Comparison of ENCODE assay signal across 16 cellular contexts in genomic region chr22:36561291-36561811, GRCh38. TPM values are rescaled to one million over a fixed set of nuclear protein-coding genes. Genes with fewer than 3 reads are reported as not detected.
A peak's percentile ranks its signal among the peaks of the same experiment; 100 is the strongest.
DNase-seq lines count a peak whose midpoint lies in the region; TF ChIP-seq lines count a peak whose summit lies in the region.
"Had no signal": no experiment of that assay in that cellular context is flagged by ENCODE, and none has a peak within 500 bp of the region (broad histone marks: within the 10 kb centered on the region; RNA-seq: fewer than 3 reads in every experiment).

No MANE protein-coding gene starts in this region.

- H3K36me3 Mint-ChIP-seq in endodermal cell (ENCODE audit: low read depth), result no peaks in the 10 kb centered on the region
- H3K36me3 Mint-ChIP-seq: CD14-positive monocyte; CD4-positive, alpha-beta memory T cell had no signal

- BruUV-seq in PC-9 (replicated peaks; lab: Mats Ljungman, UMichigan), result no TSS peak

- TF ChIP-seq EP300 in stomach (IDR thresholded peaks at IDR 0.05), result no peak

- in situ Hi-C loops in GM23248 (cut with MboI), result no loop called here

- no peaks in the 10 kb centered on the region for H3K9me2 ChIP-seq in GM23248 (ENCODE audit: insufficient read depth)
- no peaks in the 10 kb centered on the region for H3K9me2 ChIP-seq in PC-9 (ENCODE audit: insufficient read depth)

- no peaks in the 10 kb centered on the region for H3K9me3 ChIP-seq in GM23248 (ENCODE audit: low read depth)
- no peaks in the 10 kb centered on the region for H3K9me3 ChIP-seq in HUES64 (ENCODE audit: insufficient read depth, low read depth, low read length)
- no peaks in the 10 kb centered on the region for H3K9me3 ChIP-seq in endodermal cell (ENCODE audit: control insufficient read depth, low read length)
- no peaks in the 10 kb centered on the region for H3K9me3 ChIP-seq in PC-9 (ENCODE audit: insufficient read depth, low read depth)
- no peaks in the 10 kb centered on the region for H3K9me3 ChIP-seq in stomach
- H3K9me3 ChIP-seq: BE2C had no signal

- H3K4me3 ChIP-seq in GM23248 (no peak overlapping the region), HUES64 (ENCODE audit: low read length) (no peak overlapping the region), endodermal cell (ENCODE audit: low read length) (no peak overlapping the region), lower leg skin (ENCODE audit: low read depth, poor library complexity, severe bottlenecking) (no peak overlapping the region), PC-9 (no peak overlapping the region), stomach (no peak overlapping the region)
- H3K4me3 ChIP-seq: K562 had no signal

- H3K27ac Mint-ChIP-seq in endodermal cell, result peak overlapping the region; percentile 67
- H3K27ac Mint-ChIP-seq: CD14-positive monocyte had no signal

- POLR2A ChIA-PET in PC-9 (lab: Charles Lee; ENCODE audit: unreplicated experiment), result interaction anchor here (0.5 kb wide), 2 partner anchors 188 to 1065 kb away, joined by 3 to 4 read pairs; no protein-coding TSS in a partner anchor

- intact Hi-C loops in lower leg skin (cut with DNase I; ENCODE audit: low total_unique reads), result no loop called here
- intact Hi-C loops in PC-9 (cut with micrococcal nuclease; ENCODE audit: unreplicated experiment), result no loop called here
- intact Hi-C loops in stomach (cut with DNase I; ENCODE audit: low total_unique reads), result no loop called here

- CTCF ChIA-PET in PC-9 (lab: Charles Lee), result interaction anchor here (0.6 to 0.7 kb wide), 2 partner anchors 162 to 211 kb away, joined by 3 read pairs; no protein-coding TSS in a partner anchor

- no peaks in the 10 kb centered on the region for H3K27me3 Mint-ChIP-seq in endodermal cell (ENCODE audit: insufficient read depth)

- H3K27ac ChIP-seq in GM23248 (no peak overlapping the region), HUES64 (ENCODE audit: low read depth, low read length) (peak overlapping the region; percentile 13; the same call in 1 of the 2 replicates), endodermal cell (ENCODE audit: low read depth, low read length) (no peak overlapping the region), PC-9 (no peak overlapping the region), stomach (no peak overlapping the region)

- H3F3A ChIP-seq in GM23248 (ENCODE audit: insufficient read depth) (no peaks in the 10 kb centered on the region), PC-9 (ENCODE audit: insufficient read depth, low read depth) (no peaks in the 10 kb centered on the region; the same call in 1 of the 2 replicates)

- 47 to 58% methylated on average over 6 of the region's 6 CpGs for WGBS in GM23248 (ENCODE audit: low coverage in 1 of 2, low lambda C conversion rate in 2 of 2, missing lambda C conversion rate in 2 of 2), 2 experiments
- 42% methylated on average over 5 of the region's 6 CpGs for WGBS in HUES64
- WGBS in endodermal cell (ENCODE audit: insufficient coverage in 1 of 2, insufficient read length in 1 of 2), 2 experiments, result 48 to 64% methylated on average over 3 to 5 of the region's 6 CpGs
- WGBS in lower leg skin, 2 donors, result 62 to 63% methylated on average over 6 of the region's 6 CpGs
- 30 to 48% (median 45%) methylated on average over 6 of the region's 6 CpGs for WGBS in stomach, 5 donors

- H3K4me1 ChIP-seq in GM23248 (ENCODE audit: insufficient read depth) (peaks cover 9% of the 10 kb centered on the region; the same call in 1 of the 2 replicates), HUES64 (ENCODE audit: insufficient read depth, low read length) (peaks cover 22% of the 10 kb centered on the region), endodermal cell (ENCODE audit: control insufficient read depth, insufficient read depth, low read length) (no peaks in the 10 kb centered on the region), PC-9 (replicated peaks; ENCODE audit: insufficient read depth) (peaks cover 22% of the 10 kb centered on the region), stomach (no peaks in the 10 kb centered on the region)
- H3K4me1 ChIP-seq: BE2C had no signal

- H3K4me2 ChIP-seq in GM23248 (ENCODE audit: unreplicated experiment) (no peak overlapping the region), PC-9 (no peak overlapping the region)

- peaks cover 15% of the 10 kb centered on the region for H3K4me1 Mint-ChIP-seq in endodermal cell

- H3K9ac ChIP-seq in GM23248 (no peak overlapping the region), HUES64 (ENCODE audit: low read depth, low read length) (no peak overlapping the region), endodermal cell (ENCODE audit: extremely low read depth, low read length, poor library complexity, severe bottlenecking) (no peak overlapping the region)

- H2AFZ ChIP-seq in GM23248, result 0 out of 2 replicates have a peak overlapping the region, but pooled peaks have one; percentile 16
- no peak overlapping the region for H2AFZ ChIP-seq in PC-9

- TF ChIP-seq POLR2A in lower leg skin (IDR thresholded peaks at IDR 0.05), result no peak
- TF ChIP-seq POLR2A in stomach (IDR thresholded peaks at IDR 0.05), result no peak

- H4K20me1 ChIP-seq in GM23248 (ENCODE audit: insufficient read depth) (no peaks in the 10 kb centered on the region), PC-9 (ENCODE audit: insufficient read depth) (no peaks in the 10 kb centered on the region)

- H3K36me3 ChIP-seq in GM23248 (ENCODE audit: low read depth) (no peaks in the 10 kb centered on the region), HUES64 (ENCODE audit: insufficient read depth, low read length) (no peaks in the 10 kb centered on the region), endodermal cell (ENCODE audit: control insufficient read depth, insufficient read depth, low read length) (no peaks in the 10 kb centered on the region), PC-9 (ENCODE audit: low read depth) (no peaks in the 10 kb centered on the region), stomach (no peaks in the 10 kb centered on the region)
- H3K36me3 ChIP-seq: BE2C had no signal

- no peak overlapping the region for H3K4me3 Mint-ChIP-seq in endodermal cell
- H3K4me3 Mint-ChIP-seq: CD4-positive, alpha-beta memory T cell had no signal

- H3K79me2 ChIP-seq in GM23248 (ENCODE audit: insufficient read depth) (no peaks in the 10 kb centered on the region), PC-9 (ENCODE audit: low read depth) (no peaks in the 10 kb centered on the region)

- peaks cover 18% of the 10 kb centered on the region for H3K27me3 ChIP-seq in GM23248 (replicated peaks; ENCODE audit: insufficient read depth)
- no peaks in the 10 kb centered on the region for H3K27me3 ChIP-seq in HUES64 (ENCODE audit: insufficient read depth, low read length)
- H3K27me3 ChIP-seq in endodermal cell (ENCODE audit: control insufficient read depth, insufficient read depth, low read length, poor library complexity, severe bottlenecking), result no peaks in the 10 kb centered on the region
- no peaks in the 10 kb centered on the region for H3K27me3 ChIP-seq in PC-9 (ENCODE audit: insufficient read depth, low read depth)
- H3K27me3 ChIP-seq in stomach, result peaks cover 0 to 66% (median 24%) of the 10 kb centered on the region in 3 donors
- H3K27me3 ChIP-seq: BE2C had no signal

- H3K9me3 Mint-ChIP-seq in endodermal cell, result no peaks in the 10 kb centered on the region
- H3K9me3 Mint-ChIP-seq: CD4-positive, alpha-beta memory T cell had no signal

- DNase-seq in GM23248 (no peak), endodermal cell (peak; percentile 78), lower leg skin (ENCODE audit: low spot score in 2 of 2) (no peak), HPDE6-E6E7 (ENCODE audit: extremely low spot score) (no peak), PC-9 (no peak), stomach (no peak)
- DNase-seq: ACHN; BE2C; CD4-positive, alpha-beta memory T cell; DMS153; DMS79; GDM1; H7 had no signal

- TF ChIP-seq CTCF in endodermal cell (conservative IDR thresholded peaks at IDR 0.05) (no peak), lower leg skin (IDR thresholded peaks at IDR 0.05) (no peak), PC-9 (conservative IDR thresholded peaks at IDR 0.05) (no peak), stomach (IDR thresholded peaks at IDR 0.05) (no peak)

RNA-seq across cellular contexts. Expression of gene EIF3D, which starts 32.4 kb away (rescaled TPM):
- 310 and 377 TPM in 2 replicates for total RNA-seq in GM23248 (2014; rRNA removed; shearing (Covaris generic))
- polyA plus RNA-seq in GM23248 (2016; fragmentation: Nextera tagmentation; extraction: Ambion mirVana) (122 and 129 TPM in 2 replicates), stomach (100 to 1,000 TPM; 172 to 242 (median 230) TPM)
- 165 TPM for polyA plus RNA-seq in HUES64 (2013, experiment 1 of 2)
- 178 TPM for polyA plus RNA-seq in HUES64 (2013, experiment 2 of 2)
- total RNA-seq in endodermal cell (100 to 1,000 TPM; 157 to 196 TPM), lower leg skin (100 to 1,000 TPM; 305 to 489 (median 386) TPM), PC-9 (2021) (270 and 312 TPM in 2 replicates), stomach (100 to 1,000 TPM in 4 of 5 donors, 10 to 100 TPM in 1; 80.4 to 212 (median 160) TPM)
- polyA plus RNA-seq in endodermal cell (2013, experiment 1 of 2), result 158 TPM
- 164 TPM for polyA plus RNA-seq in endodermal cell (2013, experiment 2 of 2)

RNA-seq across cellular contexts. Expression of gene FOXRED2, which starts 54.5 kb away (rescaled TPM):
- total RNA-seq in GM23248 (2014; rRNA removed; shearing (Covaris generic)), result 4.2 and 4.4 TPM in 2 replicates
- polyA plus RNA-seq in GM23248 (2016; fragmentation: Nextera tagmentation; extraction: Ambion mirVana) (5.0 and 6.5 TPM in 2 replicates), stomach (1 to 10 TPM in 2 of 3 donors, under 1 TPM in 1; 0.76 to 2.5 (median 1.9) TPM)
- 19.4 TPM for polyA plus RNA-seq in HUES64 (2013, experiment 1 of 2)
- polyA plus RNA-seq in HUES64 (2013, experiment 2 of 2), result 22.1 TPM
- total RNA-seq in endodermal cell (10 to 100 TPM; 28.3 to 33.3 TPM), lower leg skin (10 to 100 TPM in 3 of 4 donors, 1 to 10 TPM in 1; 9.1 to 18.5 (median 14.6) TPM), PC-9 (2021) (42.1 and 42.4 TPM in 2 replicates), stomach (10 to 100 TPM in 1 of 5 donors, 1 to 10 TPM in 4; 2.9 to 17.5 (median 6.5) TPM)
- polyA plus RNA-seq in endodermal cell (2013, experiment 1 of 2), result 18.0 TPM
- 17.1 TPM for polyA plus RNA-seq in endodermal cell (2013, experiment 2 of 2)
